In genomic region chr14:24145700-24146621, GRCh38 we compare ENCODE assay signal across 8 cellular contexts. TPM values are rescaled to one million over a fixed set of nuclear protein-coding genes. Genes with fewer than 3 reads are reported as not detected.
DNase-seq lines count a peak whose midpoint lies in the region; ATAC-seq and TF ChIP-seq lines count a peak whose summit lies in the region.

Gene PSME2, minus strand, starts transcription at chr14:24146610. Its CDS starts 29 bp downstream, at chr14:24146581.

- peaks cover 60% of the 10 kb centered on the region for H3K4me1 Mint-ChIP-seq in activated CD8-positive, alpha-beta T cell treated with anti-CD3 and anti-CD28 coated beads for 36 hours (ENCODE audit: low read depth)
- H3K4me1 Mint-ChIP-seq in progenitor cell of endocrine pancreas (ENCODE audit: low read depth) = peaks cover 22% of the 10 kb centered on the region

- BruUV-seq in HCT116 (replicated peaks; lab: Mats Ljungman, UMichigan) = no TSS peak

- no peaks in the 10 kb centered on the region for H3K9me3 Mint-ChIP-seq in activated CD8-positive, alpha-beta T cell treated with anti-CD3 and anti-CD28 coated beads for 36 hours
- H3K9me3 Mint-ChIP-seq in progenitor cell of endocrine pancreas (ENCODE audit: low read depth) = no peaks in the 10 kb centered on the region

- no peaks in the 10 kb centered on the region for H3K27me3 Mint-ChIP-seq in activated CD8-positive, alpha-beta T cell treated with anti-CD3 and anti-CD28 coated beads for 36 hours
- no peaks in the 10 kb centered on the region for H3K27me3 Mint-ChIP-seq in progenitor cell of endocrine pancreas

- peak within 1 kb of the TSS; percentile 86 for H3K9ac ChIP-seq in HCT116 (ENCODE audit: low read length)

- H3K9me3 ChIP-seq in HCT116 (ENCODE audit: control insufficient read depth in 1 of 2, insufficient read depth in 1 of 2, low read depth in 1 of 2, low read length in 2 of 2) (no peaks in the 10 kb centered on the region), cardiac muscle cell (ENCODE audit: low read depth) (no peaks in the 10 kb centered on the region)

- TF ChIP-seq CTCF in AG09309 (IDR thresholded peaks at IDR 0.05; ENCODE audit: control insufficient read depth, insufficient read depth, low read depth, low read length, missing control alignments) (no peak), HCT116 (IDR thresholded peaks at IDR 0.05 in 2 of 3, conservative IDR thresholded peaks at IDR 0.05 in 1 of 3; ENCODE audit: borderline replicate concordance in 1 of 3, insufficient read depth in 1 of 3, low read depth in 2 of 3, low read length in 2 of 3) (no peak), cardiac muscle cell (IDR thresholded peaks at IDR 0.05; ENCODE audit: low read depth, low read length) (no peak), progenitor cell of endocrine pancreas (IDR thresholded peaks at IDR 0.05; ENCODE audit: unreplicated experiment) (no peak)
- no peak for TF ChIP-seq CTCF in activated CD8-positive, alpha-beta T cell treated with anti-CD3 and anti-CD28 coated beads for 36 hours (IDR thresholded peaks at IDR 0.05)

- peak within 1 kb of the TSS; percentile 95 for H3K27ac ChIP-seq in HCT116 (ENCODE audit: low read depth, low read length)
- H3K27ac ChIP-seq in cardiac muscle cell = peak within 1 kb of the TSS; percentile 69

- H3K36me3 ChIP-seq in HCT116 (ENCODE audit: control insufficient read depth in 1 of 2, insufficient read depth in 2 of 2, low read length in 2 of 2) (peaks cover 23 to 26% of the 10 kb centered on the region in 2 experiments; a peak in 3 of 4 replicates), cardiac muscle cell (peaks cover 14% of the 10 kb centered on the region)

- RAD21 ChIA-PET in HCT116 (lab: Charles Lee; ENCODE audit: low non-redundant PET in 1 of 2, low total read pairs in 2 of 2, uncharacterized antibody in 2 of 2, unreplicated experiment in 2 of 2) = interaction anchor here (0.8 to 1.2 kb wide), 2 partner anchors 15 to 37 kb away, joined by 3 to 4 read pairs; partner anchors contain the start of gene IRF9 (in 1 of the 2)

- no peak for ATAC-seq in HCT116
- ATAC-seq in activated CD8-positive, alpha-beta T cell treated with anti-CD3 and anti-CD28 coated beads for 36 hours = no peak
- ATAC-seq in GM18519 (IDR thresholded peaks at IDR 0.05; ENCODE audit: low FRiP score, unreplicated experiment) = no peak
- ATAC-seq in GM18511 (IDR thresholded peaks at IDR 0.05; ENCODE audit: unreplicated experiment) = no peak

- H3K4me1 ChIP-seq in HCT116 (ENCODE audit: control insufficient read depth in 1 of 2, insufficient read depth in 2 of 2, low read length in 2 of 2) (peaks cover 19 to 27% of the 10 kb centered on the region in 2 experiments), cardiac muscle cell (ENCODE audit: low read depth) (peaks cover 10% of the 10 kb centered on the region)

- CTCF ChIA-PET in HCT116 (lab: Charles Lee) = interaction anchor here (0.8 to 3.9 kb wide), 9 partner anchors 10 to 162 kb away, joined by 3 to 19 read pairs (median 4); partner anchors contain the start of genes CIDEB, DCAF11, IRF9 and NRL
- CTCF ChIA-PET in activated CD8-positive, alpha-beta T cell treated with anti-CD3 and anti-CD28 coated beads for 36 hours (lab: Charles Lee) = interaction anchor here (0.9 to 8.0 kb wide), 13 partner anchors 9 to 162 kb away, joined by 3 to 91 read pairs (median 6); partner anchors contain the start of genes CIDEB, DCAF11, IRF9 and NRL

- no peak for TF ChIP-seq RAD21 in HCT116 (IDR thresholded peaks at IDR 0.05; ENCODE audit: low read depth)

- peaks cover 65% of the 10 kb centered on the region for H3K36me3 Mint-ChIP-seq in activated CD8-positive, alpha-beta T cell treated with anti-CD3 and anti-CD28 coated beads for 36 hours (ENCODE audit: low read depth)
- H3K36me3 Mint-ChIP-seq in progenitor cell of endocrine pancreas (ENCODE audit: insufficient read depth) = peaks cover 7% of the 10 kb centered on the region

- H3K4me2 ChIP-seq in HCT116 (ENCODE audit: low read length) = peak within 1 kb of the TSS; percentile 92

- intact Hi-C loops in HCT116 (cut with micrococcal nuclease) = loop anchor here (1.0 kb wide), 1 partner anchor 32 kb away; the partner anchor contains the start of genes DCAF11 and NRL
- intact Hi-C loops in activated CD8-positive, alpha-beta T cell treated with anti-CD3 and anti-CD28 coated beads for 36 hours (cut with micrococcal nuclease) = no loop called here

- peaks cover 57% of the 10 kb centered on the region for H3K79me2 ChIP-seq in HCT116 (ENCODE audit: insufficient read depth, low read length)

- H3K27me3 ChIP-seq in HCT116 (ENCODE audit: insufficient read depth, low read length) (no peaks in the 10 kb centered on the region), cardiac muscle cell (no peaks in the 10 kb centered on the region)

- no peaks in the 10 kb centered on the region for H4K20me1 ChIP-seq in HCT116 (ENCODE audit: insufficient read depth)

- H3K27ac Mint-ChIP-seq in activated CD8-positive, alpha-beta T cell treated with anti-CD3 and anti-CD28 coated beads for 36 hours = peak within 1 kb of the TSS; percentile 98
- H3K27ac Mint-ChIP-seq in progenitor cell of endocrine pancreas = peak within 1 kb of the TSS; percentile 97

- DNase-seq in AG09309 (ENCODE audit: low read depth) (peak; percentile 11), HCT116 (ENCODE audit: low read depth, low spot score) (no peak), cardiac muscle cell (ENCODE audit: low read depth in 1 of 2, low spot score in 1 of 2) (peak in 1 of 2 donors; percentile 6), progenitor cell of endocrine pancreas (ENCODE audit: low spot score, unreplicated experiment) (no peak), NCI-H446 treated with DMSO at 0.1 percent for 48 hours (lab: John Stamatoyannopoulos, UW) (no peak)
- DNase-seq in activated CD8-positive, alpha-beta T cell treated with anti-CD3 and anti-CD28 coated beads for 36 hours = peak; percentile 43

- POLR2A ChIA-PET in HCT116 (lab: Charles Lee) = interaction anchor here (0.8 to 2.3 kb wide), 11 partner anchors 8 to 125 kb away, joined by 3 to 24 read pairs (median 5); partner anchors contain the start of genes DCAF11, IPO4, IRF9 and NRL
- POLR2A ChIA-PET in activated CD8-positive, alpha-beta T cell treated with anti-CD3 and anti-CD28 coated beads for 36 hours (lab: Charles Lee) = interaction anchor here (0.8 to 10.7 kb wide), 16 partner anchors 9 to 125 kb away, joined by 3 to 178 read pairs (median 5); partner anchors contain the start of genes CHMP4A, DCAF11, IPO4 and IRF9

- H3K4me3 Mint-ChIP-seq in activated CD8-positive, alpha-beta T cell treated with anti-CD3 and anti-CD28 coated beads for 36 hours = peak within 1 kb of the TSS; percentile 89
- H3K4me3 Mint-ChIP-seq in progenitor cell of endocrine pancreas (ENCODE audit: low read depth) = peak within 1 kb of the TSS; percentile 99

- H3K9me2 ChIP-seq in HCT116 (ENCODE audit: insufficient read depth) = no peaks in the 10 kb centered on the region

- no peak within 1 kb of the TSS for H2AFZ ChIP-seq in HCT116 (ENCODE audit: low read depth, low read length, poor library complexity, severe bottlenecking)

- H3K4me3 ChIP-seq in AG09309 (ENCODE audit: control insufficient read depth, low read depth, low read length) (peak within 1 kb of the TSS; percentile 93), HCT116 (replicated peaks in 1 of 2; ENCODE audit: low read depth in 1 of 2, low read length in 2 of 2) (peak within 1 kb of the TSS; percentile 97 to 99), cardiac muscle cell (peak within 1 kb of the TSS; percentile 53)

- peak; percentile 48 for TF ChIP-seq POLR2A in HCT116 (IDR thresholded peaks at IDR 0.05; ENCODE audit: borderline replicate concordance, extremely low read depth, insufficient read depth, insufficient read length)

TF ChIP-seq in HCT116, 20 proteins besides CTCF, POLR2A, EP300 and RAD21:
- TF ChIP-seq POLR2AphosphoS5 (IDR thresholded peaks at IDR 0.05; ENCODE audit: low read depth, low read length) = peak; percentile 71; the same call in 1 of the 2 replicates
- TF ChIP-seq, protein P1, sequence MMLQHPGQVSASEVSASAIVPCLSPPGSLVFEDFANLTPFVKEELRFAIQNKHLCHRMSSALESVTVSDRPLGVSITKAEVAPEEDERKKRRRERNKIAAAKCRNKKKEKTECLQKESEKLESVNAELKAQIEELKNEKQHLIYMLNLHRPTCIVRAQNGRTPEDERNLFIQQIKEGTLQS (IDR thresholded peaks at IDR 0.05) = no peak

RNA-seq across cellular contexts. Expression of gene PSME2, which starts in this region (rescaled TPM):
- total RNA-seq in HCT116 (2021; ENCODE audit: unreplicated experiment) (160 TPM), cardiac muscle cell (92.3 and 97.6 TPM in 2 replicates), progenitor cell of endocrine pancreas (118 and 120 TPM in 2 replicates)
- polyA plus RNA-seq in HCT116 (2012) = 113 and 172 TPM in 2 replicates
- 100 to 1,000 TPM; 440 TPM for total RNA-seq in activated CD8-positive, alpha-beta T cell treated with anti-CD3 and anti-CD28 coated beads for 36 hours
- polyA plus RNA-seq in cardiac muscle cell = 311 and 331 TPM in 2 replicates

Comparison
In these comparisons a context has a peak if more than half of its experiments do, and no peak if none do; other contexts are left out.
1. DNase-seq: peak in AG09309 (single experiment) and activated CD8-positive, alpha-beta T cell treated with anti-CD3 and anti-CD28 coated beads for 36 hours (single experiment); none in HCT116 (single experiment), progenitor cell of endocrine pancreas (single experiment) and NCI-H446 treated with DMSO at 0.1 percent for 48 hours (single experiment).
2. Peak in every context shown above with its lines, with median percentiles within 50 percentile points of each other: H3K4me3 ChIP-seq.